In the genomic region with DNA sequence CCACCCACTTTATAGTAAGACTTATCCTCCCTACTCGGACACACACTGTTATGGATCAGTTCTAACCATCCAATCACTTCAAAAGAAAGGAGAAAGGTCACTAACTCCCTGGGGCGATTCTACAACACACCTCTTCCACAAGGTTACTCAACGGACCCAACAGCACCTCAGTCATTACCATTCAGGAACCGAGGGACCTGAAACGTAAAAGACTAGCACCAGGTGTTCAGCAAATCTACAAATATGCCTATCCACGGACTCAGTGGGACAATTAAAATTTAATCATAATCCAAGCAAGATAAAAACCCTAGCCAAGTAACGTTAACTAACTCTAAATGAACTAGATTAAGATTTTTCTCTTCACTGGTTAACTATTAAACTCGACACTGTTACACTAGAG, we compare ENCODE assay signal across 9 cellular contexts. TPM values are rescaled to one million over a fixed set of nuclear protein-coding genes. Genes with fewer than 3 reads are reported as not detected.
DNase-seq lines count a peak whose midpoint lies in the region; ATAC-seq and TF ChIP-seq lines count a peak whose summit lies in the region.
"Had no signal": no experiment of that assay in that cellular context is flagged by ENCODE, and none has a peak within 500 bp of the region (broad histone marks: within the 10 kb centered on the region; RNA-seq: fewer than 3 reads in every experiment).

No MANE protein-coding gene starts in this region.

- H3K4me1 ChIP-seq in suprapubic skin = peaks cover 50% of the 10 kb centered on the region

- no peaks in the 10 kb centered on the region for H3K9me3 Mint-ChIP-seq in T-helper 2 cell treated with Interferon-gamma antibody and Interleukin-4, amounts not matched to agents 5 μg/mL and 100 μg/mL, for 36 hours
- H3K9me3 Mint-ChIP-seq in activated naive CD4-positive, alpha-beta T cell treated with anti-CD3 and anti-CD28 coated beads, Interleukin-2, amount 50 U/mL, for 72 hours = no peaks in the 10 kb centered on the region

- no peak for TF ChIP-seq EP300 in suprapubic skin (IDR thresholded peaks at IDR 0.05)

- no peaks in the 10 kb centered on the region for H3K9me3 ChIP-seq in suprapubic skin

- DNase-seq in T-helper 2 cell treated with Interferon-gamma antibody and Interleukin-4, amounts not matched to agents 5 μg/mL and 100 μg/mL, for 36 hours (ENCODE audit: low spot score) = no peak
- DNase-seq in T-helper 2 cell (no peak), kidney epithelial cell (ENCODE audit: low read depth) (no peak), suprapubic skin (ENCODE audit: low spot score in 2 of 2) (peak in 1 of 2 donors; percentile 1), NCI-H2107 (lab: John Stamatoyannopoulos, UW) (no peak), iPS-NIHi7 (ENCODE audit: extremely low spot score) (no peak), D341Med (ENCODE audit: low spot score) (no peak)
- DNase-seq in activated naive CD4-positive, alpha-beta T cell treated with anti-CD3 and anti-CD28 coated beads, Interleukin-2, amount 50 U/mL, for 72 hours (ENCODE audit: low spot score in 2 of 2) = no peak
- DNase-seq: DMS153 had no signal

- peaks cover 63% of the 10 kb centered on the region for H3K36me3 Mint-ChIP-seq in T-helper 2 cell treated with Interferon-gamma antibody and Interleukin-4, amounts not matched to agents 5 μg/mL and 100 μg/mL, for 36 hours (ENCODE audit: low read depth)
- H3K36me3 Mint-ChIP-seq in activated naive CD4-positive, alpha-beta T cell treated with anti-CD3 and anti-CD28 coated beads, Interleukin-2, amount 50 U/mL, for 72 hours = peaks cover 67 to 68% of the 10 kb centered on the region in 2 donors

- H3K4me3 Mint-ChIP-seq in T-helper 2 cell treated with Interferon-gamma antibody and Interleukin-4, amounts not matched to agents 5 μg/mL and 100 μg/mL, for 36 hours = peak overlapping the region; percentile 99

- H3K4me1 Mint-ChIP-seq in T-helper 2 cell treated with Interferon-gamma antibody and Interleukin-4, amounts not matched to agents 5 μg/mL and 100 μg/mL, for 36 hours (ENCODE audit: low read depth) = peaks cover 38% of the 10 kb centered on the region

- peak overlapping the region; percentile 97 for H3K27ac ChIP-seq in suprapubic skin

- TF ChIP-seq CTCF in kidney epithelial cell (IDR thresholded peaks at IDR 0.05; ENCODE audit: insufficient read depth, low read length, poor library complexity, severe bottlenecking) (no peak), suprapubic skin (IDR thresholded peaks at IDR 0.05) (no peak)

- H3K27me3 Mint-ChIP-seq in T-helper 2 cell treated with Interferon-gamma antibody and Interleukin-4, amounts not matched to agents 5 μg/mL and 100 μg/mL, for 36 hours (ENCODE audit: low read depth) = peaks cover 3% of the 10 kb centered on the region

- 2% methylated on average over 8 of the region's 8 CpGs for WGBS in suprapubic skin

- TF ChIP-seq POLR2A in suprapubic skin (IDR thresholded peaks at IDR 0.05) = no peak

- H3K27me3 ChIP-seq in kidney epithelial cell (ENCODE audit: control insufficient read depth, insufficient read depth, low read length) (no peaks in the 10 kb centered on the region), suprapubic skin (no peaks in the 10 kb centered on the region)

- ATAC-seq in activated naive CD4-positive, alpha-beta T cell treated with anti-CD3 and anti-CD28 coated beads, Interleukin-2, amount 50 U/mL, for 72 hours = no peak

- H3K27ac Mint-ChIP-seq in T-helper 2 cell treated with Interferon-gamma antibody and Interleukin-4, amounts not matched to agents 5 μg/mL and 100 μg/mL, for 36 hours = peak overlapping the region; percentile 98
- H3K27ac Mint-ChIP-seq in activated naive CD4-positive, alpha-beta T cell treated with anti-CD3 and anti-CD28 coated beads, Interleukin-2, amount 50 U/mL, for 72 hours = peak overlapping the region; percentile 93 to 96

- H3K36me3 ChIP-seq in kidney epithelial cell (ENCODE audit: control insufficient read depth, insufficient read depth, low read length) (peaks cover 2% of the 10 kb centered on the region), suprapubic skin (peaks cover 35% of the 10 kb centered on the region)

- H3K4me3 ChIP-seq in kidney epithelial cell (ENCODE audit: low read depth, low read length) (peak overlapping the region; percentile 96), suprapubic skin (peak overlapping the region; percentile 95)

RNA-seq across cellular contexts. Expression of a gene that starts 1.6 kb away (rescaled TPM):
- total RNA-seq in activated naive CD4-positive, alpha-beta T cell treated with anti-CD3 and anti-CD28 coated beads, Interleukin-2, amount 50 U/mL, for 72 hours = 10 to 100 TPM; 54.4 to 63.2 TPM
- 12.8 and 14.3 TPM in 2 replicates for total RNA-seq in kidney epithelial cell
- 10 to 100 TPM; 21.1 to 51.5 (median 33.6) TPM for total RNA-seq in suprapubic skin

RNA-seq across cellular contexts. Expression of a gene that starts 2.6 kb away (rescaled TPM):
- 10 to 100 TPM; 55.6 to 68.9 TPM for total RNA-seq in activated naive CD4-positive, alpha-beta T cell treated with anti-CD3 and anti-CD28 coated beads, Interleukin-2, amount 50 U/mL, for 72 hours
- total RNA-seq in kidney epithelial cell (37.5 and 38.6 TPM in 2 replicates), suprapubic skin (10 to 100 TPM; 16.3 to 42.3 (median 31.7) TPM)

RNA-seq across cellular contexts. Expression of a gene that starts 18.2 kb away (rescaled TPM):
- total RNA-seq in activated naive CD4-positive, alpha-beta T cell treated with anti-CD3 and anti-CD28 coated beads, Interleukin-2, amount 50 U/mL, for 72 hours = not detected
- total RNA-seq in kidney epithelial cell (not detected in 2 replicates), suprapubic skin (under 1 TPM in 1 of 4 donors, not detected in 3; 0.68 TPM)

RNA-seq across cellular contexts. Expression of a gene that starts 18.5 kb away (rescaled TPM):
- total RNA-seq in activated naive CD4-positive, alpha-beta T cell treated with anti-CD3 and anti-CD28 coated beads, Interleukin-2, amount 50 U/mL, for 72 hours = 10 to 100 TPM; 28.8 to 42.6 TPM
- total RNA-seq in kidney epithelial cell = 45.2 and 56.1 TPM in 2 replicates
- 10 to 100 TPM; 28.9 to 76.3 (median 59.3) TPM for total RNA-seq in suprapubic skin

RNA-seq across cellular contexts. Expression of a gene that starts 28.3 kb away (rescaled TPM):
- 10 to 100 TPM in 1 of 2 donors, 1 to 10 TPM in 1; 7.8 to 23.9 TPM for total RNA-seq in activated naive CD4-positive, alpha-beta T cell treated with anti-CD3 and anti-CD28 coated beads, Interleukin-2, amount 50 U/mL, for 72 hours
- total RNA-seq in kidney epithelial cell = 17.3 and 18.8 TPM in 2 replicates
- total RNA-seq in suprapubic skin = 10 to 100 TPM; 10.9 to 32.2 (median 14.3) TPM
